ENCODE assay signal across 25 cellular contexts in genomic region chr10:80279146-80279545, GRCh38. TPM values are rescaled to one million over a fixed set of nuclear protein-coding genes. Genes with fewer than 3 reads are reported as not detected.
DNase-seq lines count a peak whose midpoint lies in the region; ATAC-seq, FAIRE-seq and TF ChIP-seq lines count a peak whose summit lies in the region.
"Had no signal": no experiment of that assay in that cellular context is flagged by ENCODE, and none has a peak within 500 bp of the region (broad histone marks: within the 10 kb centered on the region; RNA-seq: fewer than 3 reads in every experiment).

No MANE protein-coding gene starts in this region.

- WGBS in esophagus muscularis mucosa = 90% methylated on average over 5 of the region's 5 CpGs

- H3K4me3 Mint-ChIP-seq in nephron progenitor cell = no peak overlapping the region
- H3K4me3 Mint-ChIP-seq: CD4-positive, alpha-beta memory T cell; HFFc6 had no signal

- H3K9me3 ChIP-seq in right atrium auricular region (no peaks in the 10 kb centered on the region), esophagus muscularis mucosa (no peaks in the 10 kb centered on the region)
- H3K9me3 ChIP-seq: Caco-2, HAP-1, SJSA1 had no signal

- H3K36me3 Mint-ChIP-seq in nephron progenitor cell (ENCODE audit: low read depth) = no peaks in the 10 kb centered on the region
- H3K36me3 Mint-ChIP-seq: CD4-positive, alpha-beta memory T cell had no signal

- ATAC-seq in left ventricle myocardium superior (no peak), GM19397 (IDR thresholded peaks at IDR 0.05; ENCODE audit: unreplicated experiment) (no peak), HG03108 (IDR thresholded peaks at IDR 0.05; ENCODE audit: unreplicated experiment) (no peak)
- ATAC-seq: GM12878, Right ventricle myocardium inferior had no signal

- no peaks in the 10 kb centered on the region for H3K9me3 Mint-ChIP-seq in nephron progenitor cell
- H3K9me3 Mint-ChIP-seq: CD4-positive, alpha-beta memory T cell; HFFc6 had no signal

- DNase-seq in right atrium auricular region (ENCODE audit: low spot score) (peak; percentile 16), left ventricle myocardium superior (no peak), esophagus muscularis mucosa (ENCODE audit: extremely low spot score) (peak; percentile 90), nephron progenitor cell (no peak), urothelium cell line (ENCODE audit: low spot score) (no peak)
- DNase-seq: Caco-2; CD4-positive, alpha-beta memory T cell; GDM1; GOT3; HFFc6; KBM-7; MM.1S; NCI-H2029; NCI-H446 treated with DMSO at 0.1 percent for 48 hours; NCI-H526 treated with DMSO at 0.1 percent for 48 hours; PC-9 had no signal

- no peaks in the 10 kb centered on the region for H3K36me3 ChIP-seq in right atrium auricular region
- H3K36me3 ChIP-seq in esophagus muscularis mucosa = no peaks in the 10 kb centered on the region
- H3K36me3 ChIP-seq: HAP-1, SJSA1 had no signal

- H3K27me3 ChIP-seq in right atrium auricular region (no peaks in the 10 kb centered on the region), esophagus muscularis mucosa (no peaks in the 10 kb centered on the region)
- H3K27me3 ChIP-seq: SJSA1 had no signal

- no peak for TF ChIP-seq POLR2A in esophagus muscularis mucosa (IDR thresholded peaks at IDR 0.05; ENCODE audit: low read depth)

- TF ChIP-seq CTCF in right atrium auricular region (IDR thresholded peaks at IDR 0.05) = no peak
- TF ChIP-seq CTCF in esophagus muscularis mucosa (IDR thresholded peaks at IDR 0.05) = no peak
- no peak for TF ChIP-seq CTCF in nephron progenitor cell (IDR thresholded peaks at IDR 0.05)

- peaks cover 12% of the 10 kb centered on the region for H3K27me3 Mint-ChIP-seq in nephron progenitor cell (ENCODE audit: low read depth, poor library complexity)

- no peak for FAIRE-seq in urothelium cell line (lab: Jason Lieb, UNC)
- FAIRE-seq: GM12878, HTR-8/SVneo had no signal

- TF ChIP-seq EP300 in esophagus muscularis mucosa (IDR thresholded peaks at IDR 0.05) = no peak

- H3K4me1 ChIP-seq in right atrium auricular region (peaks cover 0 to 15% of the 10 kb centered on the region in 2 donors), esophagus muscularis mucosa (no peaks in the 10 kb centered on the region)
- H3K4me1 ChIP-seq: HAP-1, SJSA1 had no signal

- H3K4me1 Mint-ChIP-seq in nephron progenitor cell = peaks cover 35% of the 10 kb centered on the region
- H3K4me1 Mint-ChIP-seq: CD4-positive, alpha-beta memory T cell had no signal

- intact Hi-C loops in left ventricle myocardium superior (cut with micrococcal nuclease) = no loop called here
- intact Hi-C loops in esophagus muscularis mucosa (cut with DNase I) = no loop called here

- H3K4me3 ChIP-seq in right atrium auricular region (no peak overlapping the region), esophagus muscularis mucosa (no peak overlapping the region)
- H3K4me3 ChIP-seq: GM12878, HAP-1, PC-9, SJSA1 had no signal

- peak overlapping the region; percentile 88 for H3K27ac Mint-ChIP-seq in nephron progenitor cell
- H3K27ac Mint-ChIP-seq: HFFc6 had no signal

- H3K27ac ChIP-seq in right atrium auricular region = no peak overlapping the region
- H3K27ac ChIP-seq in esophagus muscularis mucosa (replicated peaks in 1 of 4) = no peak overlapping the region
- H3K27ac ChIP-seq: PC-9, SJSA1 had no signal

RNA-seq across cellular contexts. Expression of gene MAT1A, which starts 10.3 kb away (rescaled TPM):
- total RNA-seq in right atrium auricular region (not detected), left ventricle myocardium superior (not detected), esophagus muscularis mucosa (not detected)
- total RNA-seq: A673; CD4-positive, alpha-beta memory T cell; HFFc6; PC-9; RPMI7951; SJSA1 had no signal

Comparison
In these comparisons a context has a peak if more than half of its experiments do, and no peak if none do; other contexts are left out.
1. DNase-seq: peak in right atrium auricular region (single experiment) and esophagus muscularis mucosa (single experiment); none in left ventricle myocardium superior (single experiment), nephron progenitor cell (single experiment) and urothelium cell line (single experiment).